9 cellular contexts compared by ENCODE assay signal in genomic region chr12:113254298-113254697, GRCh38.
"Had no signal": no experiment of that assay in that cellular context is flagged by ENCODE, and none has a peak within 500 bp of the region (broad histone marks: within the 10 kb centered on the region; RNA-seq: fewer than 3 reads in every experiment).

No MANE protein-coding gene starts in this region.

- H2AFZ ChIP-seq: GM23248 had no signal

- H3K27me3 Mint-ChIP-seq: IgD-negative memory B cell had no signal

- H3K4me3 Mint-ChIP-seq: HFFc6, IgD-negative memory B cell had no signal

- DNase-seq: GM23248, GOT3, H7, HFFc6 had no signal

- H3K27ac Mint-ChIP-seq: HFFc6, IgD-negative memory B cell had no signal

- H3K36me3 ChIP-seq: HAP-1 had no signal

- ATAC-seq: HCT116, HepG2 had no signal

- H3K9ac ChIP-seq: GM23248 had no signal

- FAIRE-seq: HepG2 had no signal

- H3K4me3 ChIP-seq: GM23248, HAP-1 had no signal

- H3K9me3 ChIP-seq: HAP-1 had no signal

- H3K4me1 ChIP-seq: HAP-1 had no signal

- H3K27ac ChIP-seq: GM23248, HL-60 had no signal
